Comparison of ENCODE assay signal across 9 cellular contexts in genomic region chr2:25587361-25587760, GRCh38.
DNase-seq lines count a peak whose midpoint lies in the region; ATAC-seq and TF ChIP-seq lines count a peak whose summit lies in the region.
"Had no signal": no experiment of that assay in that cellular context is flagged by ENCODE, and none has a peak within 500 bp of the region (broad histone marks: within the 10 kb centered on the region; RNA-seq: fewer than 3 reads in every experiment).

No MANE protein-coding gene starts in this region.

- in situ Hi-C loops in mammary epithelial cell (cut with MboI; ENCODE audit: low sequenced_read_pairs in 2 of 2), result no loop called here

- H3K79me2 ChIP-seq in mammary epithelial cell (ENCODE audit: insufficient read depth, low read length) (no peaks in the 10 kb centered on the region), osteoblast (ENCODE audit: insufficient read depth, low read length) (no peaks in the 10 kb centered on the region)

- ATAC-seq in HG02759 (IDR thresholded peaks at IDR 0.05; ENCODE audit: unreplicated experiment), result peak; percentile 57
- ATAC-seq in HG03025 (IDR thresholded peaks at IDR 0.05; ENCODE audit: low FRiP score, unreplicated experiment), result no peak
- ATAC-seq in GM19324 (IDR thresholded peaks at IDR 0.05; ENCODE audit: low FRiP score, unreplicated experiment), result no peak
- ATAC-seq: body of pancreas had no signal

- DNase-seq in GM10266 (ENCODE audit: extremely low spot score), result peak; percentile 21
- peak; percentile 3 for DNase-seq in mammary epithelial cell
- DNase-seq in osteoblast (ENCODE audit: insufficient read length, low spot score, missing footprints), result peak; percentile 81
- DNase-seq in effector CD8-positive, alpha-beta T cell (lab: John Stamatoyannopoulos, UW), result no peak
- DNase-seq: NCI-H2029 treated with DMSO at 0.1 percent for 48 hours had no signal

- H2AFZ ChIP-seq in mammary epithelial cell (ENCODE audit: low read depth, low read length) (no peak overlapping the region), osteoblast (ENCODE audit: low read length) (peak overlapping the region; percentile 53)

- WGBS in mammary epithelial cell (ENCODE audit: low coverage, missing lambda C conversion rate), result 88% methylated on average over 3 of the region's 4 CpGs

- dilution Hi-C loops in mammary epithelial cell (cut with HindIII; ENCODE audit: low sequenced_read_pairs), result no loop called here

- CTCF ChIA-PET in mammary epithelial cell (lab: Charles Lee; ENCODE audit: low non-redundant PET), result no interaction called here

- H3K4me2 ChIP-seq in mammary epithelial cell (ENCODE audit: insufficient read depth, low read depth, low read length) (no peak overlapping the region), osteoblast (ENCODE audit: insufficient read depth, low read length) (peak overlapping the region; percentile 39)

- H3K9ac ChIP-seq in mammary epithelial cell (ENCODE audit: insufficient read depth, low read length), result no peak overlapping the region

- TF ChIP-seq CTCF in GM10266 (IDR thresholded peaks at IDR 0.05; ENCODE audit: control insufficient read depth, insufficient read depth, low read depth, missing control alignments) (no peak), mammary epithelial cell (conservative IDR thresholded peaks at IDR 0.05 in 1 of 2, IDR thresholded peaks at IDR 0.05 in 1 of 2; ENCODE audit: extremely low read depth in 1 of 2, insufficient read depth in 1 of 2, low read depth in 1 of 2, low read length in 2 of 2) (no peak), osteoblast (IDR thresholded peaks at IDR 0.05; ENCODE audit: extremely low read depth, low read depth, low read length) (no peak)

- H3K4me3 ChIP-seq in mammary epithelial cell (replicated peaks in 1 of 3; ENCODE audit: insufficient read depth in 1 of 3, low read depth in 2 of 3, low read length in 3 of 3), result no peak overlapping the region
- H3K4me3 ChIP-seq in osteoblast (ENCODE audit: insufficient read depth, low read length), result no peak overlapping the region
- H3K4me3 ChIP-seq: body of pancreas had no signal

- H3K9me3 ChIP-seq in mammary epithelial cell (replicated peaks; ENCODE audit: insufficient read depth, low read length), result no peaks in the 10 kb centered on the region
- no peaks in the 10 kb centered on the region for H3K9me3 ChIP-seq in osteoblast (ENCODE audit: low read depth, low read length)
- H3K9me3 ChIP-seq: body of pancreas had no signal

- H3K27me3 ChIP-seq in mammary epithelial cell (ENCODE audit: insufficient read depth, low read length), result no peaks in the 10 kb centered on the region
- no peaks in the 10 kb centered on the region for H3K27me3 ChIP-seq in osteoblast (ENCODE audit: insufficient read depth, low read length)
- H3K27me3 ChIP-seq: body of pancreas had no signal

- BruUV-seq in mammary epithelial cell (replicated peaks; lab: Mats Ljungman, UMichigan), result no TSS peak

- H4K20me1 ChIP-seq in mammary epithelial cell (ENCODE audit: insufficient read depth, low read length), result no peaks in the 10 kb centered on the region
- no peaks in the 10 kb centered on the region for H4K20me1 ChIP-seq in osteoblast (ENCODE audit: insufficient read depth, low read length)

- H3K4me1 ChIP-seq in mammary epithelial cell (ENCODE audit: insufficient read depth, low read length) (no peaks in the 10 kb centered on the region), osteoblast (ENCODE audit: insufficient read depth, low read length) (peaks cover 13% of the 10 kb centered on the region)
- H3K4me1 ChIP-seq: body of pancreas had no signal

- intact Hi-C loops in mammary epithelial cell (cut with micrococcal nuclease), result no loop called here

- H3K36me3 ChIP-seq in mammary epithelial cell (ENCODE audit: insufficient read depth, low read length) (no peaks in the 10 kb centered on the region), osteoblast (ENCODE audit: insufficient read depth, low read length) (no peaks in the 10 kb centered on the region)

- no peak overlapping the region for H3K27ac ChIP-seq in mammary epithelial cell (ENCODE audit: insufficient read depth, low read depth, low read length)
- no peak overlapping the region for H3K27ac ChIP-seq in osteoblast (ENCODE audit: low read depth, low read length)
- H3K27ac ChIP-seq: body of pancreas had no signal
